Comparison of ENCODE assay signal across 12 cellular contexts in the genomic region with DNA sequence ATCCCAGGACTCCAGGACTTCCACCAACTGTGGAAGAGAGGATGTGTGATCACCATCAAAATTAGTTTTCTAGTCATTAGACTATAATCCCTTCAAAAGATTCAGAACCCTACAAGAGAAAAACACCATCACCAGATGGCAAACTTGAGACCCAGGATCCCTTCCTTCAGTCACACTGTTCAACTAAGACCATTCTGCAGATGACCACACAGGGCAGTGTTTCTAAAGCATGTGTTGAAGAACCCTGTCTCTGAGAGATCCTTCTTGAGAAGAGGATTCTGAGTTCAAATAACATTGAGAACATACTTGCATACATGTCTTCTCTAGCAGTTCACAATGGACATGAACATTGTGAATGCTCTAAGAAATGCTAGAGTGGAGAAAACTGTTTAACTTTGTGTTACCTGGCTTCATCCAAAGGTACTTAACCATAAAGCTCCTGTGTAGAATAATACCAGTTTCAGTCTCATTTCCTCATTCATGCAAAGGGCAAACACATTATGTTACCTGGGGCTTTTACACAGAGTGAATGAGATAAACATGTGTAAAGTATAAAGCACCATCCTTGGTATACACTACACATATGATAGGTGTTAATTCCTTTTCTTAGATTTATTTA. TPM values are rescaled to one million over a fixed set of nuclear protein-coding genes. Genes with fewer than 3 reads are reported as not detected.
DNase-seq lines count a peak whose midpoint lies in the region; ATAC-seq, FAIRE-seq and TF ChIP-seq lines count a peak whose summit lies in the region.
"Had no signal": no experiment of that assay in that cellular context is flagged by ENCODE, and none has a peak within 500 bp of the region (broad histone marks: within the 10 kb centered on the region; RNA-seq: fewer than 3 reads in every experiment).

No MANE protein-coding gene starts in this region.

- TF ChIP-seq RAD21 in GM12878 (IDR thresholded peaks at IDR 0.05; ENCODE audit: insufficient read depth, low read depth, low read length) = no peak

- POLR2A ChIA-PET in GM12878 (lab: Charles Lee) = no interaction called here

- no peak overlapping the region for H3K4ac ChIP-seq in trophoblast cell (ENCODE audit: low read depth, low read length)

- H3K27me3 ChIP-seq in GM12878 (replicated peaks in 1 of 2; ENCODE audit: control insufficient read depth in 2 of 2, insufficient read depth in 2 of 2, low read length in 1 of 2) (no peaks in the 10 kb centered on the region), trophoblast cell (ENCODE audit: insufficient read depth, low read length) (no peaks in the 10 kb centered on the region), thyroid gland (no peaks in the 10 kb centered on the region)

- DNase-seq in GM12878 (ENCODE audit: low read depth, low spot score) = peak; percentile 40
- no peak for DNase-seq in trophoblast cell
- DNase-seq in thyroid gland = no peak
- DNase-seq in NCI-H2171 treated with DMSO at 0.1 percent for 48 hours (lab: John Stamatoyannopoulos, UW) = no peak
- DNase-seq: NCI-H1417 treated with DMSO at 0.1 percent for 48 hours, psoas muscle had no signal

- no peaks in the 10 kb centered on the region for H3K79me1 ChIP-seq in trophoblast cell (ENCODE audit: low read length)

- H2BK12ac ChIP-seq in trophoblast cell (ENCODE audit: low read length) = no peak overlapping the region

- H3K14ac ChIP-seq in trophoblast cell (ENCODE audit: low read length) = no peak overlapping the region

- intact Hi-C loops in GM12878 (cut with micrococcal nuclease; ENCODE audit: unreplicated experiment) = loop anchor here (2.0 kb wide), 1 partner anchor 34 kb away; no protein-coding TSS in a partner anchor
- intact Hi-C loops in thyroid gland (cut with DNase I) = no loop called here

- SMC1A ChIA-PET in GM12878 (lab: Charles Lee; ENCODE audit: uncharacterized antibody, unreplicated experiment) = interaction anchor here (1.0 to 2.0 kb wide), 2 partner anchors 12 to 34 kb away, joined by 3 to 5 read pairs; no protein-coding TSS in a partner anchor

- H4K12ac ChIP-seq in trophoblast cell (ENCODE audit: low read depth, low read length) = no peak overlapping the region

- no peak overlapping the region for H2BK120ac ChIP-seq in trophoblast cell (ENCODE audit: insufficient read depth, low read length, poor library complexity)

- CTCF ChIA-PET in GM12878 (lab: Yijun Ruan, JAX) = interaction anchor here (0.6 to 1.1 kb wide), 4 partner anchors 28 to 157 kb away, joined by 3 to 4 read pairs (median 3); no protein-coding TSS in a partner anchor

- H3K36me3 ChIP-seq in GM12878 (ENCODE audit: control insufficient read depth in 2 of 2, insufficient read depth in 2 of 2, low read length in 1 of 2) = no peaks in the 10 kb centered on the region
- H3K36me3 ChIP-seq in trophoblast cell (ENCODE audit: control insufficient read depth in 1 of 2, insufficient read depth in 2 of 2, low read length in 2 of 2) = no peaks in the 10 kb centered on the region
- no peaks in the 10 kb centered on the region for H3K36me3 ChIP-seq in thyroid gland

- no peak overlapping the region for H4K8ac ChIP-seq in trophoblast cell (ENCODE audit: low read depth, low read length)

- H2AK5ac ChIP-seq in trophoblast cell (ENCODE audit: low read length) = no peak overlapping the region

- RAD21 ChIA-PET in GM12878 (lab: Charles Lee; ENCODE audit: unreplicated experiment) = interaction anchor here (1.0 to 1.5 kb wide), 4 partner anchors 27 to 144 kb away, joined by 3 to 9 read pairs (median 4); no protein-coding TSS in a partner anchor

- no peaks in the 10 kb centered on the region for H3K9me3 ChIP-seq in GM12878 (replicated peaks; ENCODE audit: control insufficient read depth, insufficient read depth, low read length)
- peaks cover 1% of the 10 kb centered on the region for H3K9me3 ChIP-seq in trophoblast cell (ENCODE audit: insufficient read depth, low read depth, low read length)
- H3K9me3 ChIP-seq in thyroid gland = no peaks in the 10 kb centered on the region
- H3K9me3 ChIP-seq: psoas muscle had no signal

- no peak overlapping the region for H2AFZ ChIP-seq in GM12878 (ENCODE audit: control insufficient read depth, low read depth, low read length)
- no peak overlapping the region for H2AFZ ChIP-seq in trophoblast cell (ENCODE audit: insufficient read depth, low read length, poor library complexity)

- H3K23ac ChIP-seq in trophoblast cell (ENCODE audit: low read length) = no peak overlapping the region

- H2BK5ac ChIP-seq in trophoblast cell (ENCODE audit: low read depth, low read length, poor library complexity) = no peak overlapping the region

- BruUV-seq in GM12878 (replicated peaks; lab: Mats Ljungman, UMichigan) = no TSS peak

- no peak overlapping the region for H3K18ac ChIP-seq in trophoblast cell (ENCODE audit: low read length)

- no peak for TF ChIP-seq POLR2A in GM12878 (IDR thresholded peaks at IDR 0.05; ENCODE audit: low read depth, low read length)
- no peak for TF ChIP-seq POLR2A in thyroid gland (IDR thresholded peaks at IDR 0.05)

- in situ Hi-C loops in GM12878 (cut with MboI) = no loop called here

- H3K27ac ChIP-seq in GM12878 (ENCODE audit: control insufficient read depth, insufficient read depth) = 0 out of 2 replicates have a peak overlapping the region, but pooled peaks have one; percentile 18
- H3K27ac ChIP-seq in trophoblast cell (ENCODE audit: low read depth, low read length) = no peak overlapping the region
- no peak overlapping the region for H3K27ac ChIP-seq in thyroid gland
- H3K27ac ChIP-seq: HL-60, psoas muscle had no signal

- no peak overlapping the region for H3K4me3 ChIP-seq in GM12878
- no peak overlapping the region for H3K4me3 ChIP-seq in trophoblast cell (ENCODE audit: low read depth, low read length)
- no peak overlapping the region for H3K4me3 ChIP-seq in thyroid gland (replicated peaks in 1 of 3)
- H3K4me3 ChIP-seq: psoas muscle had no signal

- TF ChIP-seq EP300 in GM12878 (IDR thresholded peaks at IDR 0.05; ENCODE audit: borderline replicate concordance in 1 of 2, control insufficient read depth in 1 of 2, low read depth in 2 of 2, low read length in 2 of 2) = peak in 1 of 2 experiments; percentile 57; a peak in 1 of 4 replicates

- no peaks in the 10 kb centered on the region for H3K79me2 ChIP-seq in GM12878 (ENCODE audit: control insufficient read depth, insufficient read depth, low read length)
- H3K79me2 ChIP-seq in trophoblast cell (ENCODE audit: control insufficient read depth, insufficient read depth, low read length, poor library complexity) = no peaks in the 10 kb centered on the region

- H4K91ac ChIP-seq in trophoblast cell (ENCODE audit: low read depth, low read length) = no peak overlapping the region

- TF ChIP-seq CTCF in GM12878 (IDR thresholded peaks at IDR 0.05 in 2 of 3, conservative IDR thresholded peaks at IDR 0.05 in 1 of 3; ENCODE audit: control insufficient read depth in 2 of 3, extremely low read depth in 1 of 3, insufficient read depth in 1 of 3, low read depth in 3 of 3, low read length in 3 of 3) (peak in 1 of 3 experiments; percentile 24; a peak in 1 of 6 replicates), thyroid gland (IDR thresholded peaks at IDR 0.05) (no peak)

- peak; percentile 88 for ATAC-seq in GM18517 (IDR thresholded peaks at IDR 0.05; ENCODE audit: unreplicated experiment)
- ATAC-seq in GM21515 (IDR thresholded peaks at IDR 0.05; ENCODE audit: unreplicated experiment) = peak; percentile 80
- peak; percentile 66 for ATAC-seq in HG03097 (IDR thresholded peaks at IDR 0.05; ENCODE audit: low FRiP score, unreplicated experiment)
- ATAC-seq in GM12878 = peak; percentile 86
- no peak for ATAC-seq in activated CD4-positive, CD25-positive, alpha-beta regulatory T cell treated with anti-CD3 and anti-CD28 coated beads, Interleukin-2, amount 50 U/mL, for 24 hours
- ATAC-seq: psoas muscle had no signal

- H3K4me2 ChIP-seq in GM12878 (ENCODE audit: control insufficient read depth, insufficient read depth) = no peak overlapping the region
- H3K4me2 ChIP-seq in trophoblast cell (ENCODE audit: low read length) = no peak overlapping the region

- H3K9ac ChIP-seq in GM12878 (ENCODE audit: control insufficient read depth, insufficient read depth, low read length) (no peak overlapping the region), trophoblast cell (ENCODE audit: low read length) (no peak overlapping the region)

- no peaks in the 10 kb centered on the region for H4K20me1 ChIP-seq in GM12878 (ENCODE audit: control insufficient read depth, insufficient read depth)

- FAIRE-seq in GM12878 (lab: Jason Lieb, UNC) = no peak

- H3K4me1 ChIP-seq in GM12878 (ENCODE audit: control insufficient read depth, insufficient read depth, low read length) (peaks cover 11% of the 10 kb centered on the region), trophoblast cell (ENCODE audit: control insufficient read depth in 1 of 2, insufficient read depth in 2 of 2, low read length in 2 of 2) (no peaks in the 10 kb centered on the region), thyroid gland (no peaks in the 10 kb centered on the region)
- H3K4me1 ChIP-seq: psoas muscle had no signal

TF ChIP-seq in GM12878, 131 proteins besides CTCF, POLR2A, EP300 and RAD21 (continues in another document):
- TF ChIP-seq ATF7 (IDR thresholded peaks at IDR 0.05; ENCODE audit: low read depth) (no peak), LARP7 (IDR thresholded peaks at IDR 0.05) (no peak), NFYA (IDR thresholded peaks at IDR 0.05; ENCODE audit: borderline replicate concordance, low read depth, low read length) (no peak), KAT2A (conservative IDR thresholded peaks at IDR 0.05; ENCODE audit: control insufficient read depth, low read depth, low read length) (no peak), ETV6 (conservative IDR thresholded peaks at IDR 0.05 in 1 of 2, IDR thresholded peaks at IDR 0.05 in 1 of 2; ENCODE audit: borderline replicate concordance in 1 of 2, low read depth in 1 of 2) (no peak), ZNF217 (IDR thresholded peaks at IDR 0.05) (no peak)

RNA-seq across cellular contexts. Expression of gene ADGRG7, which starts 2.4 kb away (rescaled TPM):
- total RNA-seq in GM12878 (2013; cell fraction: nucleolus; rRNA removed) = not detected in 2 replicates
- total RNA-seq in GM12878 (2014; rRNA removed) = not detected in 2 replicates
- total RNA-seq in GM12878 (2014; rRNA removed; fragmentation: Illumina TruSeq; extraction: Trizol) = not detected in 2 replicates
- total RNA-seq in GM12878 (2021) = 0.21 TPM in 1 of 2 replicates, not detected in the other
- not detected for polyA plus RNA-seq in GM12878 (2011; ENCODE audit: low read depth)
- polyA plus RNA-seq in GM12878 (2011; rRNA removed) = 0.09 and 0.14 TPM in 2 replicates
- 0.02 and 0.21 TPM in 2 replicates for polyA plus RNA-seq in GM12878 (2011; cell fraction: cytosol; rRNA removed)
- 0.06 and 0.31 TPM in 2 replicates for polyA plus RNA-seq in GM12878 (2011; cell fraction: nucleus; rRNA removed)
- polyA plus RNA-seq in GM12878 (2012) = not detected in 2 replicates
- polyA plus RNA-seq in GM12878 (2014; fragmentation: Illumina TruSeq; extraction: Trizol) = not detected in 2 replicates
- under 1 TPM in 1 of 2 experiments, not detected in 1; 0.02 TPM for polyA plus RNA-seq in GM12878 (2014; fragmentation: Nextera tagmentation; extraction: Ambion mirVana)
- polyA plus RNA-seq in GM12878 (2014; rRNA removed) = not detected in 2 replicates
- polyA plus RNA-seq in GM12878 (2016; fragmentation: Nextera tagmentation; extraction: Ambion mirVana) = not detected
- polyA minus RNA-seq in GM12878 (2011; rRNA and poly(A)+ RNA removed) = not detected in 2 replicates
- not detected in 2 replicates for polyA minus RNA-seq in GM12878 (2011; cell fraction: cytosol; rRNA and poly(A)+ RNA removed)
- polyA minus RNA-seq in GM12878 (2011; cell fraction: nucleus; rRNA and poly(A)+ RNA removed) = 0.19 TPM in 1 of 2 replicates, not detected in the other
- polyA plus RNA-seq in trophoblast cell (2013) = not detected in 2 replicates
- total RNA-seq in thyroid gland = not detected
- total RNA-seq: RPMI7951 had no signal

Comparison
In these comparisons a context has a peak if more than half of its experiments do, and no peak if none do; other contexts are left out.
1. ATAC-seq: peak in GM18517 (single experiment), GM21515 (single experiment), HG03097 (single experiment) and GM12878 (single experiment); none in activated CD4-positive, CD25-positive, alpha-beta regulatory T cell treated with anti-CD3 and anti-CD28 coated beads, Interleukin-2, amount 50 U/mL, for 24 hours (0 of 2).